ENCODE assay signal across 1 cellular context in the genomic region with DNA sequence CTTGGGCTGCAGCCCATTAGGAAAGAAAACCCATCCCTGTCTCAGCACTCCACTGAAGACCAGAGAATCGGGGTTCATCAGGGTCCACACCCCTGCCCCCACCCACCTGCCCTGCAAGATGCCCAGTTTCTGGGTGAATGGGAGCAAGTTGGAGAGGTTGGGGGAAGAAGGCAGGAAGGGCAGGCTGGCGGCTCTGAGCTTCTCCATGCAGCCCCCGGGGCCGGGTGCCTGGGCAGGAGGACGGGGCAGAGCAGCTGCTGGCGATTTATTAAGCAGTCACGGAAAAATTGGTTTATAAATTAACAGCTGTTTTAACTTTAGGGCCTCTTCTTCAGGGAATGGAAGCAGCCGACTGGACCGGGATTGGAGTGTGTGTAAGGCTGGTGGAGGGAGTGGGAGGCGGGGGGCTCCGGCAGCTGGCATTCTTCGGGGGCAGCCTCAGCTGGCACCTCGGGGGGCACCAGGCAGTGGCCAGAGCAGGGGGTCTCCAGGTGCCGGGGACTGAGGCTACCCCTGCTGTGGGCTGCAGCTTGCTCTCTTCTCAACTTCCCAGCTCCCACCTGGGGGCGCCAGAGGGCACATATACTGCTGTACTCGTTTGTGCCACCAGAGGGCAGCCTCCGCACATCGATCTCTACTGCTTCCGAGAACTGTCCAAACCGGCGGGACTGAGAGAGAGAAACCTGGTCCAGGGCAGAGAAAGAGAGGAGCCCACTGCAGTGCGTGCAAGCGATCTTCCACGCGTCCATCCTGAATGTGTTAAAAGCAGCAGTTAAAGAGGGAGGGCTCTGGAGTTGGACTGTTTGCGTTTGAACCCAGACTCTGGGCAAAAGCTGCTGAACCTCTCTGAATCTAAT.
TF ChIP-seq lines count a peak whose summit lies in the region.

No MANE protein-coding gene starts in this region.

TF ChIP-seq in GM12878, 131 proteins besides CTCF, POLR2A, EP300 and RAD21 (continued from another document and continues in another):
- no peak for TF ChIP-seq MLLT1 (IDR thresholded peaks at IDR 0.05)
- no peak for TF ChIP-seq CUX1 (IDR thresholded peaks at IDR 0.05; ENCODE audit: insufficient replicate concordance, low read depth, low read length)
- TF ChIP-seq, protein P1, sequence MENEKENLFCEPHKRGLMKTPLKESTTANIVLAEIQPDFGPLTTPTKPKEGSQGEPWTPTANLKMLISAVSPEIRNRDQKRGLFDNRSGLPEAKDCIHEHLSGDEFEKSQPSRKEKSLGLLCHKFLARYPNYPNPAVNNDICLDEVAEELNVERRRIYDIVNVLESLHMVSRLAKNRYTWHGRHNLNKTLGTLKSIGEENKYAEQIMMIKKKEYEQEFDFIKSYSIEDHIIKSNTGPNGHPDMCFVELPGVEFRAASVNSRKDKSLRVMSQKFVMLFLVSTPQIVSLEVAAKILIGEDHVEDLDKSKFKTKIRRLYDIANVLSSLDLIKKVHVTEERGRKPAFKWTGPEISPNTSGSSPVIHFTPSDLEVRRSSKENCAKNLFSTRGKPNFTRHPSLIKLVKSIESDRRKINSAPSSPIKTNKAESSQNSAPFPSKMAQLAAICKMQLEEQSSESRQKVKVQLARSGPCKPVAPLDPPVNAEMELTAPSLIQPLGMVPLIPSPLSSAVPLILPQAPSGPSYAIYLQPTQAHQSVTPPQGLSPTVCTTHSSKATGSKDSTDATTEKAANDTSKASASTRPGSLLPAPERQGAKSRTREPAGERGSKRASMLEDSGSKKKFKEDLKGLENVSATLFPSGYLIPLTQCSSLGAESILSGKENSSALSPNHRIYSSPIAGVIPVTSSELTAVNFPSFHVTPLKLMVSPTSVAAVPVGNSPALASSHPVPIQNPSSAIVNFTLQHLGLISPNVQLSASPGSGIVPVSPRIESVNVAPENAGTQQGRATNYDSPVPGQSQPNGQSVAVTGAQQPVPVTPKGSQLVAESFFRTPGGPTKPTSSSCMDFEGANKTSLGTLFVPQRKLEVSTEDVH (IDR thresholded peaks at IDR 0.05; ENCODE audit: low read depth, partially characterized antibody), result no peak
- TF ChIP-seq POLR2AphosphoS5 (IDR thresholded peaks at IDR 0.05; ENCODE audit: low read length), result no peak
- no peak for TF ChIP-seq CBFB (IDR thresholded peaks at IDR 0.05; ENCODE audit: low read depth)
- 0 out of 2 replicates have a peak, but pooled peaks have one; percentile 29 for TF ChIP-seq HSF1 (IDR thresholded peaks at IDR 0.05; ENCODE audit: low read depth, low read length)
- TF ChIP-seq ZBTB11 (CRISPR knock-in tag; IDR thresholded peaks at IDR 0.05), result no peak
- TF ChIP-seq, protein P2, sequence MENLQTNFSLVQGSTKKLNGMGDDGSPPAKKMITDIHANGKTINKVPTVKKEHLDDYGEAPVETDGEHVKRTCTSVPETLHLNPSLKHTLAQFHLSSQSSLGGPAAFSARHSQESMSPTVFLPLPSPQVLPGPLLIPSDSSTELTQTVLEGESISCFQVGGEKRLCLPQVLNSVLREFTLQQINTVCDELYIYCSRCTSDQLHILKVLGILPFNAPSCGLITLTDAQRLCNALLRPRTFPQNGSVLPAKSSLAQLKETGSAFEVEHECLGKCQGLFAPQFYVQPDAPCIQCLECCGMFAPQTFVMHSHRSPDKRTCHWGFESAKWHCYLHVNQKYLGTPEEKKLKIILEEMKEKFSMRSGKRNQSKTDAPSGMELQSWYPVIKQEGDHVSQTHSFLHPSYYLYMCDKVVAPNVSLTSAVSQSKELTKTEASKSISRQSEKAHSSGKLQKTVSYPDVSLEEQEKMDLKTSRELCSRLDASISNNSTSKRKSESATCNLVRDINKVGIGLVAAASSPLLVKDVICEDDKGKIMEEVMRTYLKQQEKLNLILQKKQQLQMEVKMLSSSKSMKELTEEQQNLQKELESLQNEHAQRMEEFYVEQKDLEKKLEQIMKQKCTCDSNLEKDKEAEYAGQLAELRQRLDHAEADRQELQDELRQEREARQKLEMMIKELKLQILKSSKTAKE (IDR thresholded peaks at IDR 0.05; ENCODE audit: low read depth, poor library complexity, severe bottlenecking), result peak; percentile 44
- no peak for TF ChIP-seq ATF2 (IDR thresholded peaks at IDR 0.05; ENCODE audit: low read length)
- TF ChIP-seq SMARCA5 (IDR thresholded peaks at IDR 0.05), result peak; percentile 98
- no peak for TF ChIP-seq EZH2 (IDR thresholded peaks at IDR 0.05; ENCODE audit: borderline replicate concordance, control insufficient read depth, low read depth, low read length)
- TF ChIP-seq, protein P3, sequence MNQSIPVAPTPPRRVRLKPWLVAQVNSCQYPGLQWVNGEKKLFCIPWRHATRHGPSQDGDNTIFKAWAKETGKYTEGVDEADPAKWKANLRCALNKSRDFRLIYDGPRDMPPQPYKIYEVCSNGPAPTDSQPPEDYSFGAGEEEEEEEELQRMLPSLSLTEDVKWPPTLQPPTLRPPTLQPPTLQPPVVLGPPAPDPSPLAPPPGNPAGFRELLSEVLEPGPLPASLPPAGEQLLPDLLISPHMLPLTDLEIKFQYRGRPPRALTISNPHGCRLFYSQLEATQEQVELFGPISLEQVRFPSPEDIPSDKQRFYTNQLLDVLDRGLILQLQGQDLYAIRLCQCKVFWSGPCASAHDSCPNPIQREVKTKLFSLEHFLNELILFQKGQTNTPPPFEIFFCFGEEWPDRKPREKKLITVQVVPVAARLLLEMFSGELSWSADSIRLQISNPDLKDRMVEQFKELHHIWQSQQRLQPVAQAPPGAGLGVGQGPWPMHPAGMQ (IDR thresholded peaks at IDR 0.05; ENCODE audit: borderline replicate concordance), result no peak
- no peak for TF ChIP-seq CHD2 (IDR thresholded peaks at IDR 0.05; ENCODE audit: borderline replicate concordance, low read depth, low read length)
- TF ChIP-seq, protein P4, sequence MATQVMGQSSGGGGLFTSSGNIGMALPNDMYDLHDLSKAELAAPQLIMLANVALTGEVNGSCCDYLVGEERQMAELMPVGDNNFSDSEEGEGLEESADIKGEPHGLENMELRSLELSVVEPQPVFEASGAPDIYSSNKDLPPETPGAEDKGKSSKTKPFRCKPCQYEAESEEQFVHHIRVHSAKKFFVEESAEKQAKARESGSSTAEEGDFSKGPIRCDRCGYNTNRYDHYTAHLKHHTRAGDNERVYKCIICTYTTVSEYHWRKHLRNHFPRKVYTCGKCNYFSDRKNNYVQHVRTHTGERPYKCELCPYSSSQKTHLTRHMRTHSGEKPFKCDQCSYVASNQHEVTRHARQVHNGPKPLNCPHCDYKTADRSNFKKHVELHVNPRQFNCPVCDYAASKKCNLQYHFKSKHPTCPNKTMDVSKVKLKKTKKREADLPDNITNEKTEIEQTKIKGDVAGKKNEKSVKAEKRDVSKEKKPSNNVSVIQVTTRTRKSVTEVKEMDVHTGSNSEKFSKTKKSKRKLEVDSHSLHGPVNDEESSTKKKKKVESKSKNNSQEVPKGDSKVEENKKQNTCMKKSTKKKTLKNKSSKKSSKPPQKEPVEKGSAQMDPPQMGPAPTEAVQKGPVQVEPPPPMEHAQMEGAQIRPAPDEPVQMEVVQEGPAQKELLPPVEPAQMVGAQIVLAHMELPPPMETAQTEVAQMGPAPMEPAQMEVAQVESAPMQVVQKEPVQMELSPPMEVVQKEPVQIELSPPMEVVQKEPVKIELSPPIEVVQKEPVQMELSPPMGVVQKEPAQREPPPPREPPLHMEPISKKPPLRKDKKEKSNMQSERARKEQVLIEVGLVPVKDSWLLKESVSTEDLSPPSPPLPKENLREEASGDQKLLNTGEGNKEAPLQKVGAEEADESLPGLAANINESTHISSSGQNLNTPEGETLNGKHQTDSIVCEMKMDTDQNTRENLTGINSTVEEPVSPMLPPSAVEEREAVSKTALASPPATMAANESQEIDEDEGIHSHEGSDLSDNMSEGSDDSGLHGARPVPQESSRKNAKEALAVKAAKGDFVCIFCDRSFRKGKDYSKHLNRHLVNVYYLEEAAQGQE (IDR thresholded peaks at IDR 0.05; ENCODE audit: low read depth, low read length), result peak; percentile 77
- no peak for TF ChIP-seq IKZF2 (IDR thresholded peaks at IDR 0.05)
- peak; percentile 73; the same call in 2 of the 3 replicates for TF ChIP-seq POU2F2 (IDR thresholded peaks at IDR 0.05; ENCODE audit: borderline replicate concordance, low read depth, low read length)
- TF ChIP-seq RUNX3 (IDR thresholded peaks at IDR 0.05; ENCODE audit: low read length), result no peak
- TF ChIP-seq CHD1 (IDR thresholded peaks at IDR 0.05; ENCODE audit: low read depth, low read length), result no peak
- peak; percentile 41; the same call in 1 of the 2 replicates for TF ChIP-seq HCFC1 (IDR thresholded peaks at IDR 0.05; ENCODE audit: low read length)
